In genomic region chr5:128885649-128886255, GRCh38 we compare ENCODE assay signal across 29 cellular contexts.
"Had no signal": no experiment of that assay in that cellular context is flagged by ENCODE, and none has a peak within 500 bp of the region (broad histone marks: within the 10 kb centered on the region; RNA-seq: fewer than 3 reads in every experiment).

No MANE protein-coding gene starts in this region.

- H3K4me3 ChIP-seq: adrenal gland, body of pancreas, coronary artery, dorsolateral prefrontal cortex had no signal

- H3K9me3 ChIP-seq: adrenal gland, body of pancreas had no signal

- H3K27me3 ChIP-seq: adrenal gland, body of pancreas had no signal

- H3K36me3 ChIP-seq: adrenal gland, WERI-Rb-1 had no signal

- FAIRE-seq: frontal cortex had no signal

- H3K27ac ChIP-seq: adrenal gland, body of pancreas, coronary artery, dorsolateral prefrontal cortex, WERI-Rb-1 had no signal

- H3K4me1 ChIP-seq: adrenal gland, body of pancreas had no signal

- DNase-seq: activated B cell treated with CpG ODN at 0.5 μM for 24 hours; activated CD4-positive, alpha-beta T cell treated with anti-CD3 and anti-CD28 coated beads for 48 hours; activated CD4-positive, alpha-beta T cell treated with anti-CD3 and anti-CD28 coated beads, Interleukin-2, amount 50 U/mL, for 1 hour; activated CD4-positive, alpha-beta T cell treated with anti-CD3 and anti-CD28 coated beads, Interleukin-2, amount 50 U/mL, for 48 hours; activated CD8-positive, alpha-beta memory T cell treated with anti-CD3 and anti-CD28 coated beads for 24 hours; activated CD8-positive, alpha-beta T cell treated with anti-CD3 and anti-CD28 coated beads for 36 hours; activated effector memory CD4-positive, alpha-beta T cell treated with Interleukin-2 at 50 U/mL for 16 hours; activated gamma-delta T cell treated with Interleukin-2 at 50 U/mL for 16 hours; activated naive CD4-positive, alpha-beta T cell treated with anti-CD3 and anti-CD28 coated beads for 36 hours; activated naive CD8-positive, alpha-beta T cell treated with anti-CD3 and anti-CD28 coated beads for 36 hours; activated naive CD8-positive, alpha-beta T cell treated with anti-CD3 and anti-CD28 coated beads, Interleukin-2, amount 50 U/mL, for 24 hours; activated T-cell treated with anti-CD3 and anti-CD28 coated beads, Interleukin-2, amount 50 U/mL, for 4 hours; adrenal gland; amygdala; aorta; body of pancreas; dorsolateral prefrontal cortex; effector memory CD4-positive, alpha-beta T cell; endodermal cell; foreskin fibroblast; T-helper 1 cell; T-helper 17 cell; T1000; WERI-Rb-1 had no signal

- ATAC-seq: activated CD4-positive, CD25-positive, alpha-beta regulatory T cell treated with anti-CD3 and anti-CD28 coated beads, Interleukin-2, amount 50 U/mL, for 24 hours; activated CD8-positive, alpha-beta T cell treated with anti-CD3 and anti-CD28 coated beads for 36 hours; activated naive CD8-positive, alpha-beta T cell treated with anti-CD3 and anti-CD28 coated beads, Interleukin-2, amount 50 U/mL, for 24 hours; activated T-cell treated with anti-CD3 and anti-CD28 coated beads, Interleukin-2, amount 50 U/mL, for 4 hours; activated T-helper 17 cell treated with anti-CD3 and anti-CD28 coated beads, Interleukin-2, amount 50 U/mL, for 72 hours; body of pancreas; esophagus mucosa; T-helper 17 cell had no signal
